Comparison of ENCODE assay signal across 18 cellular contexts in genomic region chr6:64334646-64335045, GRCh38.
"Had no signal": no experiment of that assay in that cellular context is flagged by ENCODE, and none has a peak within 500 bp of the region (broad histone marks: within the 10 kb centered on the region; RNA-seq: fewer than 3 reads in every experiment).

No MANE protein-coding gene starts in this region.

- FAIRE-seq: kidney had no signal

- H3K4me3 ChIP-seq: esophagus squamous epithelium, gastroesophageal sphincter, prostate gland, right lobe of liver, spleen, tibial artery, upper lobe of right lung had no signal

- DNase-seq: effector memory CD8-positive, alpha-beta T cell; esophagus squamous epithelium; foreskin fibroblast; kidney; left cardiac atrium; mammary epithelial cell; naive thymus-derived CD4-positive, alpha-beta T cell; nephron progenitor cell; retina; right lobe of liver; spleen; stimulated activated CD4-positive, alpha-beta T cell treated with anti-CD3 and anti-CD28 coated beads, Interleukin-15, amount 100 ng/mL, for 24 hours; stimulated activated CD4-positive, alpha-beta T cell treated with anti-CD3 and anti-CD28 coated beads, Interleukin-1b, Interleukin-23, amount 100 ng/mL, for 48 hours; stimulated activated CD4-positive, alpha-beta T cell treated with anti-CD3 and anti-CD28 coated beads, Interleukin-4, amount 100 ng/mL, for 24 hours; tibial artery; upper lobe of right lung had no signal
